ENCODE assay signal across 7 cellular contexts in the genomic region with DNA sequence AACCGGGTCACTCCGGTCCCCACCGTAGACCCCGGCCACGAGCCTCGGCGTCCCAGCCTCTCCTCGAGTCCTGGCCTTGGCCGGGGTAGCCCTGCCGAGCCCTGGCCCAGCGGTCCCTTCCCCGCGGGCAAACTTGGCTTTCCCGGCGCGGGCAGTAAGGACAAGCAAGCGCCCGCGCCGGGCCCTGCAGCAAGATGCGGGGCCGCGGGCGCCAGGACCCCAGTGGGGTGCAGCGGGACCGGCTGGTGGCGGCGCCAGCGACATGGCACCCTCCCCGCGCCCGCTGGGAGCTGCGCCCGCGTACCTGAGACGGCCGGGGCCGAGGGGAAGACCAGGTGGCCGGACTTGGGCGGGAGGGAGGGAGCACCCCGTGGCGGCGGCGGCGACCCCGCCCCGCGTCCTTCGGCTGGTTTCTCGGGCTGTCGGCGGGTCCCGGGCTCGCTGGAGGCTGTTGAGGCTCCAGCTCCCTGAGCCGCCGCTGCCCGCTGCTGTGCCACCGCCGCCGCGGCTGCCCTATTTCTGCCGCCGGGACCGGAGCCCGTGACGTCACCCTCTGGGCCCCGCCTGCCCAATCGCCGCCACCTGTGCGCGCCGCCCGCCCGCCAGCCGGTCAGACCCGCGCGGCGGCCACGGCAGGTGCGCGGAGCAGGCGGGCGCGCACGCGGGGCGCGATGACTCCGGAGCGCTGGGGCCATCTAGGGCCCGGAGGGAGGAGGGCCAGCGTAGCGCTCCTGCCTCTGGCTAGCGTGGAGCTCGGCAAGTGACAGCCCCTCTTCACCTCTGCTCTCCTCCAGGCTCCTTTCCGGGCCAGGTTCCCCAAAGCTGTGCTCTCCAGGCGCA. TPM values are rescaled to one million over a fixed set of nuclear protein-coding genes. Genes with fewer than 3 reads are reported as not detected.
DNase-seq lines count a peak whose midpoint lies in the region; ATAC-seq, FAIRE-seq and TF ChIP-seq lines count a peak whose summit lies in the region.

TSS of gene FSTL4 (minus strand) at position 521 of the 840 bp plus-strand sequence.

- H3K4me3 Mint-ChIP-seq in GM23338 = peak within 1 kb of the TSS; percentile 73

- H3K23ac ChIP-seq in mesenchymal stem cell (ENCODE audit: low read length in 2 of 2) = no peak within 1 kb of the TSS

- no peak within 1 kb of the TSS for H3K27ac Mint-ChIP-seq in GM23338

- 2% methylated on average over 79 of the region's 98 CpGs for WGBS in mesenchymal stem cell

- H3K4ac ChIP-seq in mesenchymal stem cell (ENCODE audit: low read depth in 1 of 2, low read length in 2 of 2) = no peak within 1 kb of the TSS

- no peaks in the 10 kb centered on the region for H3K79me2 ChIP-seq in GM23338 (replicated peaks; ENCODE audit: insufficient read depth)

- H2BK5ac ChIP-seq in mesenchymal stem cell (ENCODE audit: low read depth, low read length, poor library complexity, severe bottlenecking) = no peak within 1 kb of the TSS

- no peak for FAIRE-seq in RCC 7860 (lab: Jason Lieb, UNC)

- H3K9me3 Mint-ChIP-seq in GM23338 = no peaks in the 10 kb centered on the region; the same call in 2 of the 3 replicates

- peak; percentile 59 for ATAC-seq in GM23338
- ATAC-seq in thoracic aorta (ENCODE audit: insufficient number of reproducible peaks, low FRiP score, low read depth) = no peak
- ATAC-seq in HG03565 (IDR thresholded peaks at IDR 0.05; ENCODE audit: unreplicated experiment) = no peak

- TF ChIP-seq CTCF in GM23338 (conservative IDR thresholded peaks at IDR 0.05; ENCODE audit: low read depth in 2 of 2) (0 out of 4 replicates have a peak, but pooled peaks of 1 of the 2 experiments have one; percentile 3), thoracic aorta (IDR thresholded peaks at IDR 0.05) (no peak)

- H4K8ac ChIP-seq in mesenchymal stem cell (ENCODE audit: low read length) = no peak within 1 kb of the TSS

- H2BK120ac ChIP-seq in mesenchymal stem cell (ENCODE audit: low read depth, low read length) = no peak within 1 kb of the TSS

- no peak within 1 kb of the TSS for H4K91ac ChIP-seq in mesenchymal stem cell (ENCODE audit: low read length)

- H3K27ac ChIP-seq in GM23338 (ENCODE audit: low read depth) = no peak within 1 kb of the TSS
- H3K27ac ChIP-seq in mesenchymal stem cell (ENCODE audit: low read length, poor library complexity, severe bottlenecking) = no peak within 1 kb of the TSS
- H3K27ac ChIP-seq in thoracic aorta = no peak within 1 kb of the TSS

- no peaks in the 10 kb centered on the region for H4K20me1 ChIP-seq in GM23338 (replicated peaks; ENCODE audit: insufficient read depth)

- H3K36me3 Mint-ChIP-seq in GM23338 (ENCODE audit: low read depth) = no peaks in the 10 kb centered on the region; the same call in 2 of the 3 replicates

- no peaks in the 10 kb centered on the region for H3K9me2 ChIP-seq in GM23338 (ENCODE audit: insufficient read depth)

- H3K18ac ChIP-seq in mesenchymal stem cell (ENCODE audit: low read depth in 1 of 2, low read length in 2 of 2) = no peak within 1 kb of the TSS

- H3K36me3 ChIP-seq in GM23338 (ENCODE audit: insufficient read depth) (no peaks in the 10 kb centered on the region), mesenchymal stem cell (ENCODE audit: control insufficient read depth in 1 of 2, insufficient read depth in 2 of 2, low read depth in 1 of 2, low read length in 2 of 2) (no peaks in the 10 kb centered on the region), thoracic aorta (no peaks in the 10 kb centered on the region)

- H3K4me1 ChIP-seq in GM23338 (ENCODE audit: insufficient read depth) (peaks cover 6% of the 10 kb centered on the region; the same call in 1 of the 2 replicates), mesenchymal stem cell (ENCODE audit: control insufficient read depth, insufficient read depth, low read depth, low read length) (peaks cover 18% of the 10 kb centered on the region), thoracic aorta (ENCODE audit: control insufficient read depth in 1 of 2, low read depth in 2 of 2) (peaks cover 16 to 18% of the 10 kb centered on the region in 2 donors)

- H2AK5ac ChIP-seq in mesenchymal stem cell (ENCODE audit: low read length, severe bottlenecking) = no peak within 1 kb of the TSS

- DNase-seq in GM23338 (ENCODE audit: low spot score) (peak; percentile 75), NCI-H774 (lab: John Stamatoyannopoulos, UW) (peak; percentile 73), cerebellum (ENCODE audit: low spot score) (peak; percentile 85), mesenchymal stem cell (no peak), thoracic aorta (ENCODE audit: low spot score) (no peak), RCC 7860 (ENCODE audit: low spot score) (no peak)

- no peaks in the 10 kb centered on the region for H3K79me1 ChIP-seq in mesenchymal stem cell (replicated peaks; ENCODE audit: low read length, poor library complexity, severe bottlenecking)

- no peaks in the 10 kb centered on the region for H3F3A ChIP-seq in GM23338 (replicated peaks; ENCODE audit: low read depth)

- H3K4me2 ChIP-seq in GM23338 (peak within 1 kb of the TSS; percentile 89), mesenchymal stem cell (ENCODE audit: low read length, poor library complexity, severe bottlenecking) (peak within 1 kb of the TSS; percentile 66)

- peaks cover 69% of the 10 kb centered on the region for H3K27me3 ChIP-seq in GM23338 (ENCODE audit: insufficient read depth)
- H3K27me3 ChIP-seq in mesenchymal stem cell (ENCODE audit: control insufficient read depth in 1 of 2, insufficient read depth in 1 of 2, low read length in 2 of 2) = peaks cover 56 to 95% of the 10 kb centered on the region in 2 experiments
- no peaks in the 10 kb centered on the region for H3K27me3 ChIP-seq in thoracic aorta (replicated peaks; ENCODE audit: insufficient read depth)

- H2AFZ ChIP-seq in GM23338 (peak within 1 kb of the TSS; percentile 99), mesenchymal stem cell (ENCODE audit: low read depth, low read length) (no peak within 1 kb of the TSS)

- H3K27me3 Mint-ChIP-seq in GM23338 (ENCODE audit: insufficient read depth, low read depth, poor library complexity) = peaks cover 52% of the 10 kb centered on the region

- H3K4me3 ChIP-seq in GM23338 (peak within 1 kb of the TSS; percentile 73), mesenchymal stem cell (ENCODE audit: insufficient read depth in 1 of 2, low read depth in 1 of 2, low read length in 2 of 2) (peak within 1 kb of the TSS; percentile 30 to 36), thoracic aorta (peak within 1 kb of the TSS; percentile 68)

- H2BK12ac ChIP-seq in mesenchymal stem cell (ENCODE audit: low read length in 2 of 2) = no peak within 1 kb of the TSS

- H3K9ac ChIP-seq in mesenchymal stem cell (ENCODE audit: low read length) = no peak within 1 kb of the TSS

- no peak within 1 kb of the TSS for H3K14ac ChIP-seq in mesenchymal stem cell (ENCODE audit: low read length in 2 of 2)

- H2BK15ac ChIP-seq in mesenchymal stem cell (ENCODE audit: low read depth, poor library complexity, severe bottlenecking) = no peak within 1 kb of the TSS

- H3K9me3 ChIP-seq in mesenchymal stem cell (ENCODE audit: control insufficient read depth, low read length) = peaks cover 3% of the 10 kb centered on the region
- no peaks in the 10 kb centered on the region for H3K9me3 ChIP-seq in thoracic aorta

- peaks cover 15% of the 10 kb centered on the region for H3K4me1 Mint-ChIP-seq in GM23338

TF ChIP-seq in GM23338, 12 proteins besides CTCF, POLR2A, EP300 and RAD21:
- TF ChIP-seq NANOG (IDR thresholded peaks at IDR 0.05; ENCODE audit: borderline replicate concordance) = no peak
- TF ChIP-seq CREB1 (CRISPR knock-in tag; IDR thresholded peaks at IDR 0.05; ENCODE audit: low read depth) = peak; percentile 93
- TF ChIP-seq EZH2 (IDR thresholded peaks at IDR 0.05; ENCODE audit: low read depth, unreplicated experiment) = no peak

RNA-seq across cellular contexts. Expression of gene FSTL4, which starts in this region (rescaled TPM):
- total RNA-seq in GM23338 (2014; rRNA removed; shearing (Covaris generic)) = 1.4 and 2.2 TPM in 2 replicates
- polyA plus RNA-seq in GM23338 (2016; fragmentation: Nextera tagmentation; extraction: Ambion mirVana) = 1.4 and 2.8 TPM in 2 replicates
- total RNA-seq in cerebellum = 32.8 TPM
- polyA plus RNA-seq in mesenchymal stem cell (2013, experiment 1 of 2) = 0.07 TPM
- 0.01 TPM for polyA plus RNA-seq in mesenchymal stem cell (2013, experiment 2 of 2)
- total RNA-seq in thoracic aorta = not detected

Comparison
In these comparisons a context has a peak if more than half of its experiments do, and no peak if none do; other contexts are left out.
1. RNA of gene FSTL4 (total RNA-seq): 32.8 TPM in cerebellum (single experiment); 1.4 to 2.2 TPM in GM23338 and not detected in thoracic aorta; every median in the first group is over 10 times any median in the second.
2. DNase-seq: peak in GM23338 (single experiment), NCI-H774 (single experiment) and cerebellum (single experiment); none in mesenchymal stem cell (single experiment), thoracic aorta (single experiment) and RCC 7860 (single experiment).
3. Peak in every context shown above with its lines, with median percentiles within 50 percentile points of each other: H3K4me3 ChIP-seq.